20 cellular contexts compared by ENCODE assay signal in the genomic region with DNA sequence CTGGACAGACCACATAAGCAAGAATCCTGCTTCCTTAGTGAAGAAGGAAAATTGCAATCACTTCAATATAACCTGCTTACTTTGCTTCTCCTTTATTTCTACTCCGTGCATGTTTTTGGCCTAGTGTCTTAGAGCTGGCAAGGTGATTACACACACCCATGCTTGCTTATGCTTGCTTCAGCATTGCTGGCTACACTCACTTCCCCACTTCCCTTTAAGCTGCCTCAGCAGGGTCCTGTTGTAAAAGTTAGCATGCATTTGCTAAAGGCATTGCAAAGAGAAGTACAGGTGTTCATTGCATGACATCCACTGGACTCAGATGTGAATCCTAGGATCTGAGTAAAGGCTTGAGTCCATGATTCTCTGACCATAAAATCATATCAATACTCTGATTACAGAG.
"Had no signal": no experiment of that assay in that cellular context is flagged by ENCODE, and none has a peak within 500 bp of the region (broad histone marks: within the 10 kb centered on the region; RNA-seq: fewer than 3 reads in every experiment).

No MANE protein-coding gene starts in this region.

- FAIRE-seq: kidney had no signal

- H3K27ac Mint-ChIP-seq: activated CD4-positive, alpha-beta T cell treated with anti-CD3 and anti-CD28 coated beads, Interleukin-2, amount 10 ng/mL, durations not matched to agents 24 days and 14 days; activated CD8-positive, alpha-beta T cell treated with anti-CD3 and anti-CD28 coated beads for 36 hours; activated naive CD4-positive, alpha-beta T cell treated with anti-CD3 and anti-CD28 coated beads, Interleukin-2, amount 10 ng/mL, durations not matched to agents 7 days and 5 days; activated naive CD8-positive, alpha-beta T cell treated with anti-CD3 and anti-CD28 coated beads, Interleukin-2, amount 50 U/mL, for 24 hours; activated T-cell treated with anti-CD3 and anti-CD28 coated beads, Interleukin-2, amount 50 U/mL, for 24 hours; brain; natural killer cell treated with Interleukin-12 subunit alpha and Interleukin-12 subunit beta and Interleukin-15 and Interleukin-18, amount 100 ng/mL, for 72 hours; stimulated activated effector memory CD8-positive, alpha-beta T cell treated with anti-CD3 and anti-CD28 coated beads, Interleukin-12 subunit alpha, Interleukin-12 subunit beta, amount 100 ng/mL, for 72 hours had no signal

- DNase-seq: activated CD4-positive, alpha-beta T cell treated with anti-CD3 and anti-CD28 coated beads, Interleukin-2, amount 10 ng/mL, durations not matched to agents 24 days and 14 days; activated CD4-positive, CD25-positive, alpha-beta regulatory T cell; activated CD8-positive, alpha-beta T cell treated with anti-CD3 and anti-CD28 coated beads for 36 hours; activated naive CD4-positive, alpha-beta T cell treated with anti-CD3 and anti-CD28 coated beads, Interleukin-2, amount 10 ng/mL, durations not matched to agents 7 days and 5 days; activated naive CD8-positive, alpha-beta T cell treated with anti-CD3 and anti-CD28 coated beads, Interleukin-2, amount 50 U/mL, for 24 hours; activated T-cell treated with anti-CD3 and anti-CD28 coated beads, Interleukin-2, amount 50 U/mL, for 24 hours; anterior cingulate cortex; caudate nucleus; dorsolateral prefrontal cortex; foreskin keratinocyte; kidney; sigmoid colon; stimulated activated CD4-positive, alpha-beta T cell treated with anti-CD3 and anti-CD28 coated beads, Interleukin-4, amount 100 ng/mL, for 24 hours; stomach had no signal

- ATAC-seq: activated CD8-positive, alpha-beta T cell treated with anti-CD3 and anti-CD28 coated beads for 36 hours; activated naive CD8-positive, alpha-beta T cell treated with anti-CD3 and anti-CD28 coated beads, Interleukin-2, amount 50 U/mL, for 24 hours; foreskin keratinocyte; left lobe of liver; natural killer cell treated with Interleukin-12 subunit alpha and Interleukin-12 subunit beta and Interleukin-15 and Interleukin-18, amount 100 ng/mL, for 72 hours; stimulated activated effector memory CD8-positive, alpha-beta T cell treated with anti-CD3 and anti-CD28 coated beads, Interleukin-12 subunit alpha, Interleukin-12 subunit beta, amount 100 ng/mL, for 72 hours had no signal

- H3K9me3 ChIP-seq: sigmoid colon had no signal

- H3K4me3 Mint-ChIP-seq: activated CD4-positive, alpha-beta T cell treated with anti-CD3 and anti-CD28 coated beads, Interleukin-2, amount 10 ng/mL, durations not matched to agents 24 days and 14 days; activated CD8-positive, alpha-beta T cell treated with anti-CD3 and anti-CD28 coated beads for 36 hours; activated naive CD4-positive, alpha-beta T cell treated with anti-CD3 and anti-CD28 coated beads, Interleukin-2, amount 10 ng/mL, durations not matched to agents 7 days and 5 days; activated naive CD8-positive, alpha-beta T cell treated with anti-CD3 and anti-CD28 coated beads, Interleukin-2, amount 50 U/mL, for 24 hours; activated T-cell treated with anti-CD3 and anti-CD28 coated beads, Interleukin-2, amount 50 U/mL, for 24 hours; brain; natural killer cell treated with Interleukin-12 subunit alpha and Interleukin-12 subunit beta and Interleukin-15 and Interleukin-18, amount 100 ng/mL, for 72 hours; stimulated activated effector memory CD8-positive, alpha-beta T cell treated with anti-CD3 and anti-CD28 coated beads, Interleukin-12 subunit alpha, Interleukin-12 subunit beta, amount 100 ng/mL, for 72 hours had no signal

- H3K27ac ChIP-seq: dorsolateral prefrontal cortex, epithelial cell of prostate, foreskin keratinocyte, sigmoid colon, stomach had no signal

- H3K27me3 ChIP-seq: sigmoid colon, stomach had no signal

- H3K4me1 Mint-ChIP-seq: activated CD4-positive, alpha-beta T cell treated with anti-CD3 and anti-CD28 coated beads, Interleukin-2, amount 10 ng/mL, durations not matched to agents 24 days and 14 days; activated naive CD4-positive, alpha-beta T cell treated with anti-CD3 and anti-CD28 coated beads, Interleukin-2, amount 10 ng/mL, durations not matched to agents 7 days and 5 days; activated naive CD8-positive, alpha-beta T cell treated with anti-CD3 and anti-CD28 coated beads, Interleukin-2, amount 50 U/mL, for 24 hours; stimulated activated effector memory CD8-positive, alpha-beta T cell treated with anti-CD3 and anti-CD28 coated beads, Interleukin-12 subunit alpha, Interleukin-12 subunit beta, amount 100 ng/mL, for 72 hours had no signal

- H3K36me3 ChIP-seq: sigmoid colon, stomach had no signal

- H3K4me1 ChIP-seq: foreskin keratinocyte, sigmoid colon, stomach had no signal

- H3K36me3 Mint-ChIP-seq: activated naive CD4-positive, alpha-beta T cell treated with anti-CD3 and anti-CD28 coated beads, Interleukin-2, amount 10 ng/mL, durations not matched to agents 7 days and 5 days; brain; stimulated activated effector memory CD8-positive, alpha-beta T cell treated with anti-CD3 and anti-CD28 coated beads, Interleukin-12 subunit alpha, Interleukin-12 subunit beta, amount 100 ng/mL, for 72 hours had no signal

- H3K27me3 Mint-ChIP-seq: activated CD8-positive, alpha-beta T cell treated with anti-CD3 and anti-CD28 coated beads for 36 hours; activated naive CD8-positive, alpha-beta T cell treated with anti-CD3 and anti-CD28 coated beads, Interleukin-2, amount 50 U/mL, for 24 hours; activated T-cell treated with anti-CD3 and anti-CD28 coated beads, Interleukin-2, amount 50 U/mL, for 24 hours; brain had no signal

- H3K4me3 ChIP-seq: dorsolateral prefrontal cortex, lung, sigmoid colon, stomach had no signal
